ENCODE assay signal across 18 cellular contexts in the genomic region with DNA sequence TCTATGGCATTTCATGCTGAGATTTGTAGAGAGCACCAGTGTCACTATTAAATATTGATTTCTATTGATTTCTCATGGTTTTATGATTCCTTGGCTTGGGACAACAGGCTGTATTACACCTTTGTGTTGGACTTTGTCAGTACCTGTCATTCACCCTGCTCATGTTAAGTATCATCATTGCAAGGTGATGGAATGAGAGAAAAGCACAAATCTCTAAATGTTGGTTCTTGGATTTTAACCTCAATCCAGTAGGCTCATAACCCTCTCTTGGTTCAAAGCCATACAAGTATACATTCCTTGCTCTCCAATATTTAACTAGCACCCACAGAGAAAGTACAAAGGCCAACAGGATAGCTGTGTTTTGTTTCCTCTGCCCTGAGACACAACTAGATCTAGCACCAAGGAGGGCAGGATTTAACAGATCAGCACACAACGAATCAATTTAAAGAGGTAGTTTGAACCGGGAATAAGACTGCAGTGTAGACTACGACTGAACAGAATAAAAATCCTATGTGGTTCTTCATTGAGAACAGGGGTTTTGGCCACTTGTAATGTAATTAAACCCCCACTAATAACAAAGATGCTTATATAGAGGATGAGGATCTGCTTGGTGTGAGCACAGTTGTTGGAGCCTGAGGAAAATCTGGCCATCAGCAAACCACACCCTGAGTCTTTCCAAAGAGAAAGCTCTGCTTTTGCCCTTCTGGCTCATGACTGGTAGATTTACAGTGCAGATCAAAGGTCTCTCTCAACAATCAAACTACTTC.
"Had no signal": no experiment of that assay in that cellular context is flagged by ENCODE, and none has a peak within 500 bp of the region (broad histone marks: within the 10 kb centered on the region; RNA-seq: fewer than 3 reads in every experiment).

No MANE protein-coding gene starts in this region.

- H3K27ac Mint-ChIP-seq: activated naive CD4-positive, alpha-beta T cell treated with anti-CD3 and anti-CD28 coated beads, Interleukin-2, amount 10 ng/mL, durations not matched to agents 7 days and 5 days; activated T-helper 17 cell treated with anti-CD3 and anti-CD28 coated beads, Interleukin-2, amount 50 U/mL, for 72 hours; dendritic cell treated with granulocyte-macrophage colony-stimulating factor and Interleukin-4, amounts not matched to agents 40 ng/mL and 50 ng/mL, for 4 days; effector memory CD8-positive, alpha-beta T cell; immature natural killer cell; mesothelial cell of epicardium; naive thymus-derived CD4-positive, alpha-beta T cell; stimulated activated naive B cell treated with anti-CD40 and anti-IgM and Interleukin-4, amounts not matched to agents 10 μg/mL and 1 μg/mL and 100 μg/mL, for 72 hours; T-helper 17 cell had no signal

- ATAC-seq: activated T-helper 17 cell treated with anti-CD3 and anti-CD28 coated beads, Interleukin-2, amount 50 U/mL, for 72 hours; effector memory CD8-positive, alpha-beta T cell; left ventricle myocardium superior; naive thymus-derived CD4-positive, alpha-beta T cell; SK-N-SH treated with all-trans-retinoic acid at 6 μM for 48 hours; stimulated activated naive B cell treated with anti-CD40 and anti-IgM and Interleukin-4, amounts not matched to agents 10 μg/mL and 1 μg/mL and 100 μg/mL, for 72 hours; T-helper 17 cell had no signal

- H3K27me3 Mint-ChIP-seq: central memory CD8-positive, alpha-beta T cell; dendritic cell treated with granulocyte-macrophage colony-stimulating factor and Interleukin-4, amounts not matched to agents 40 ng/mL and 50 ng/mL, for 4 days; effector memory CD8-positive, alpha-beta T cell had no signal

- H3K27ac ChIP-seq: epithelial cell of prostate, tibial nerve had no signal

- H3K4me3 Mint-ChIP-seq: activated naive CD4-positive, alpha-beta T cell treated with anti-CD3 and anti-CD28 coated beads, Interleukin-2, amount 10 ng/mL, durations not matched to agents 7 days and 5 days; activated T-helper 17 cell treated with anti-CD3 and anti-CD28 coated beads, Interleukin-2, amount 50 U/mL, for 72 hours; central memory CD8-positive, alpha-beta T cell; dendritic cell treated with granulocyte-macrophage colony-stimulating factor and Interleukin-4, amounts not matched to agents 40 ng/mL and 50 ng/mL, for 4 days; effector memory CD8-positive, alpha-beta T cell; immature natural killer cell; mesothelial cell of epicardium; naive thymus-derived CD4-positive, alpha-beta T cell; stimulated activated naive B cell treated with anti-CD40 and anti-IgM and Interleukin-4, amounts not matched to agents 10 μg/mL and 1 μg/mL and 100 μg/mL, for 72 hours; T-helper 17 cell had no signal

- H3K36me3 Mint-ChIP-seq: activated naive CD4-positive, alpha-beta T cell treated with anti-CD3 and anti-CD28 coated beads, Interleukin-2, amount 10 ng/mL, durations not matched to agents 7 days and 5 days; immature natural killer cell; mesothelial cell of epicardium; stimulated activated naive B cell treated with anti-CD40 and anti-IgM and Interleukin-4, amounts not matched to agents 10 μg/mL and 1 μg/mL and 100 μg/mL, for 72 hours had no signal

- H3K4me3 ChIP-seq: tibial nerve had no signal

- H3K4me1 ChIP-seq: tibial nerve had no signal

- H3K36me3 ChIP-seq: tibial nerve had no signal

- H3K9me3 Mint-ChIP-seq: activated T-helper 17 cell treated with anti-CD3 and anti-CD28 coated beads, Interleukin-2, amount 50 U/mL, for 72 hours; central memory CD8-positive, alpha-beta T cell; dendritic cell treated with granulocyte-macrophage colony-stimulating factor and Interleukin-4, amounts not matched to agents 40 ng/mL and 50 ng/mL, for 4 days; effector memory CD8-positive, alpha-beta T cell; immature natural killer cell; mesothelial cell of epicardium; stimulated activated naive B cell treated with anti-CD40 and anti-IgM and Interleukin-4, amounts not matched to agents 10 μg/mL and 1 μg/mL and 100 μg/mL, for 72 hours had no signal

- DNase-seq: activated CD4-positive, alpha-beta T cell treated with anti-CD3 and anti-CD28 coated beads, Interleukin-2, amount 50 U/mL, for 1 hour; activated naive CD4-positive, alpha-beta T cell treated with anti-CD3 and anti-CD28 coated beads, Interleukin-2, amount 10 ng/mL, durations not matched to agents 7 days and 5 days; activated T-cell treated with anti-CD3 and anti-CD28 coated beads for 4 hours; effector memory CD8-positive, alpha-beta T cell; immature natural killer cell; left ventricle myocardium superior; naive thymus-derived CD4-positive, alpha-beta T cell; Right ventricle myocardium superior; stimulated activated CD4-positive, alpha-beta T cell treated with anti-CD3 and anti-CD28 coated beads, Interleukin-15, amount 100 ng/mL, for 24 hours; stimulated activated naive B cell treated with anti-CD40 and anti-IgM and Interleukin-4, amounts not matched to agents 10 μg/mL and 1 μg/mL and 100 μg/mL, for 72 hours; T-helper 17 cell had no signal

- H3K27me3 ChIP-seq: tibial nerve had no signal

- H3K9me3 ChIP-seq: tibial nerve had no signal
